17 cellular contexts compared by ENCODE assay signal in the genomic region with DNA sequence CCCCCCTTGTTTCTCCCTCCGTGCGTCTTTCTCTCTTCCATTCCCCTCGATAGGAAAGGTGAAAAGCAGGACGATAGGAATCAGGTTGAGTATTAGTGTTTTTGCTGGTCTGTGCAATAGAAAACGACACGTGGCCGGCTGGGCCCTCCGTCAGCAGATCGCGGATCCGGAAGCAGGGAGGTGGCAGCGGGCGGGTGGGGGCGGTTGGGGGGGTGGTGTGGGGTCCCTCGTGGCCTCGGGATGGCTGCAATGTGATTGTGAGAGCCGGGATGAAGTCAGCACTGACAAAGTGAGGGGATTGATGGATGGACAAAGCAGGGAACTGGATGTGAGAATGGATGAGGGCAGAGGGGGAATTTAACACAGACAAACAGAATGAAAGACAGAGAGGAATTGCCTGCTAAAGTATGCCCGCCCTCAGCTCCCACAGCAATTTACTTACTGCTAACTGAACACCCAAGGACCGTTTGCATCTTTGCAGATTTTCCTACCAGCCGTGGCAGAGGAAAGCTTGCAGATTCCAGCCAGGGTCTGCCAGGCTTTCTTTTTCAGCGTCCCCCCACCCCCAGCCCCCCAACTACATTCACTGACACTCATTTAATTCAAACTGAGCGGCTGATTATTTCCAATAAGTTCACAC.
DNase-seq lines count a peak whose midpoint lies in the region; ATAC-seq and TF ChIP-seq lines count a peak whose summit lies in the region.
"Had no signal": no experiment of that assay in that cellular context is flagged by ENCODE, and none has a peak within 500 bp of the region (broad histone marks: within the 10 kb centered on the region; RNA-seq: fewer than 3 reads in every experiment).

No MANE protein-coding gene starts in this region.

- H3K9me3 ChIP-seq in left ventricle myocardium inferior (replicated peaks) (no peaks in the 10 kb centered on the region), endodermal cell (ENCODE audit: control insufficient read depth, low read length) (no peaks in the 10 kb centered on the region), aorta (ENCODE audit: control insufficient read depth, low read length) (no peaks in the 10 kb centered on the region)
- H3K9me3 ChIP-seq: transverse colon had no signal

- 51 to 70% methylated on average over 7 to 21 of the region's 22 CpGs for WGBS in endodermal cell (ENCODE audit: insufficient coverage in 1 of 2, insufficient read length in 1 of 2), 2 experiments
- WGBS in aorta, 2 donors = 32% methylated on average over 22 of the region's 22 CpGs

- no peaks in the 10 kb centered on the region for H3K36me3 ChIP-seq in left ventricle myocardium inferior
- H3K36me3 ChIP-seq in endodermal cell (ENCODE audit: control insufficient read depth, insufficient read depth, low read length) = no peaks in the 10 kb centered on the region
- no peaks in the 10 kb centered on the region for H3K36me3 ChIP-seq in aorta (ENCODE audit: control insufficient read depth in 1 of 2, insufficient read depth in 2 of 2, low read length in 1 of 2)
- H3K36me3 ChIP-seq: transverse colon had no signal

- no peak overlapping the region for H3K27ac Mint-ChIP-seq in endodermal cell
- peak overlapping the region in 1 of 3 experiments; percentile 40 for H3K27ac Mint-ChIP-seq in nephron
- no peak overlapping the region for H3K27ac Mint-ChIP-seq in osteocyte (ENCODE audit: unreplicated experiment)
- H3K27ac Mint-ChIP-seq: activated CD8-positive, alpha-beta memory T cell treated with anti-CD3 and anti-CD28 coated beads, Interleukin-2, amount 10 ng/mL, durations not matched to agents 7 days and 5 days; natural killer cell; stimulated activated memory B cell treated with anti-CD40 and anti-IgM and Interleukin-4, amounts not matched to agents 10 μg/mL and 1 μg/mL and 100 μg/mL, for 72 hours; T-helper 1 cell treated with Interleukin-12 subunit alpha and Interleukin-12 subunit beta and Interleukin-4 antibody, amounts not matched to agents 30 μg/mL and 1 μg/mL, for 36 hours had no signal

- H3K4me3 Mint-ChIP-seq in endodermal cell (no peak overlapping the region), nephron (peak overlapping the region in 2 of 3 experiments; percentile 42 to 51), osteocyte (ENCODE audit: unreplicated experiment) (no peak overlapping the region)
- H3K4me3 Mint-ChIP-seq: activated CD8-positive, alpha-beta memory T cell treated with anti-CD3 and anti-CD28 coated beads, Interleukin-2, amount 10 ng/mL, durations not matched to agents 7 days and 5 days; CD4-positive, alpha-beta memory T cell; natural killer cell; stimulated activated memory B cell treated with anti-CD40 and anti-IgM and Interleukin-4, amounts not matched to agents 10 μg/mL and 1 μg/mL and 100 μg/mL, for 72 hours; T-helper 1 cell treated with Interleukin-12 subunit alpha and Interleukin-12 subunit beta and Interleukin-4 antibody, amounts not matched to agents 30 μg/mL and 1 μg/mL, for 36 hours had no signal

- no peak overlapping the region for H3K27ac ChIP-seq in left ventricle myocardium inferior (replicated peaks)
- peak overlapping the region; percentile 76 for H3K27ac ChIP-seq in endodermal cell (ENCODE audit: low read depth, low read length)
- H3K27ac ChIP-seq in aorta (ENCODE audit: low read depth in 1 of 2, low read length in 2 of 2) = no peak overlapping the region
- H3K27ac ChIP-seq: transverse colon had no signal

- no peaks in the 10 kb centered on the region for H3K27me3 ChIP-seq in left ventricle myocardium inferior (ENCODE audit: low read depth)
- no peaks in the 10 kb centered on the region for H3K27me3 ChIP-seq in endodermal cell (ENCODE audit: control insufficient read depth, insufficient read depth, low read length, poor library complexity, severe bottlenecking)
- H3K27me3 ChIP-seq in aorta (ENCODE audit: control insufficient read depth in 1 of 2, insufficient read depth in 2 of 2, low read length in 1 of 2) = no peaks in the 10 kb centered on the region
- H3K27me3 ChIP-seq: transverse colon had no signal

- H3K4me3 ChIP-seq in left ventricle myocardium inferior (no peak overlapping the region), endodermal cell (ENCODE audit: low read length) (no peak overlapping the region), aorta (ENCODE audit: low read length in 2 of 2) (peak overlapping the region in 1 of 2 donors; percentile 14)
- H3K4me3 ChIP-seq: smooth muscle cell, transverse colon had no signal

- H3K36me3 Mint-ChIP-seq in endodermal cell (ENCODE audit: low read depth) (no peaks in the 10 kb centered on the region), nephron (ENCODE audit: low read depth) (no peaks in the 10 kb centered on the region), osteocyte (ENCODE audit: unreplicated experiment) (no peaks in the 10 kb centered on the region)
- H3K36me3 Mint-ChIP-seq: activated CD8-positive, alpha-beta memory T cell treated with anti-CD3 and anti-CD28 coated beads, Interleukin-2, amount 10 ng/mL, durations not matched to agents 7 days and 5 days; CD4-positive, alpha-beta memory T cell; natural killer cell; stimulated activated memory B cell treated with anti-CD40 and anti-IgM and Interleukin-4, amounts not matched to agents 10 μg/mL and 1 μg/mL and 100 μg/mL, for 72 hours had no signal

- H3K4me1 Mint-ChIP-seq in endodermal cell (peaks cover 2% of the 10 kb centered on the region), nephron (peaks cover 36% of the 10 kb centered on the region), osteocyte (ENCODE audit: unreplicated experiment) (no peaks in the 10 kb centered on the region)
- H3K4me1 Mint-ChIP-seq: activated CD8-positive, alpha-beta memory T cell treated with anti-CD3 and anti-CD28 coated beads, Interleukin-2, amount 10 ng/mL, durations not matched to agents 7 days and 5 days; CD4-positive, alpha-beta memory T cell; natural killer cell; stimulated activated memory B cell treated with anti-CD40 and anti-IgM and Interleukin-4, amounts not matched to agents 10 μg/mL and 1 μg/mL and 100 μg/mL, for 72 hours had no signal

- no peaks in the 10 kb centered on the region for H3K9me3 Mint-ChIP-seq in endodermal cell
- no peaks in the 10 kb centered on the region for H3K9me3 Mint-ChIP-seq in nephron
- no peaks in the 10 kb centered on the region for H3K9me3 Mint-ChIP-seq in osteocyte (ENCODE audit: unreplicated experiment)
- H3K9me3 Mint-ChIP-seq: natural killer cell; stimulated activated memory B cell treated with anti-CD40 and anti-IgM and Interleukin-4, amounts not matched to agents 10 μg/mL and 1 μg/mL and 100 μg/mL, for 72 hours; T-helper 1 cell treated with Interleukin-12 subunit alpha and Interleukin-12 subunit beta and Interleukin-4 antibody, amounts not matched to agents 30 μg/mL and 1 μg/mL, for 36 hours had no signal

- no peak for TF ChIP-seq CTCF in left ventricle myocardium inferior (IDR thresholded peaks at IDR 0.05; ENCODE audit: borderline replicate concordance)
- TF ChIP-seq CTCF in endodermal cell (conservative IDR thresholded peaks at IDR 0.05) = no peak
- no peak for TF ChIP-seq CTCF in nephron (IDR thresholded peaks at IDR 0.05; ENCODE audit: unreplicated experiment in 3 of 3)
- no peak for TF ChIP-seq CTCF in osteocyte (IDR thresholded peaks at IDR 0.05)

- DNase-seq in left cardiac atrium = peak; percentile 31
- DNase-seq in left ventricle myocardium inferior = no peak
- DNase-seq in endodermal cell = peak; percentile 48
- peak; percentile 63 to 75 for DNase-seq in aorta
- no peak for DNase-seq in GM19238 (ENCODE audit: insufficient read length, low spot score)
- DNase-seq in NOMO-1 (lab: John Stamatoyannopoulos, UW; ENCODE audit: unreplicated experiment in 2 of 2) = no peak
- no peak for DNase-seq in osteocyte (ENCODE audit: extremely low spot score, unreplicated experiment)
- DNase-seq: activated CD8-positive, alpha-beta memory T cell treated with anti-CD3 and anti-CD28 coated beads, Interleukin-2, amount 10 ng/mL, durations not matched to agents 7 days and 5 days; activated effector memory CD4-positive, alpha-beta T cell treated with anti-CD3 and anti-CD28 coated beads, Interleukin-2, amount 50 U/mL, for 16 hours; CD4-positive, alpha-beta memory T cell; dermis blood vessel endothelial cell; natural killer cell; transverse colon had no signal

- H3K4me1 ChIP-seq in left ventricle myocardium inferior (no peaks in the 10 kb centered on the region), endodermal cell (ENCODE audit: control insufficient read depth, insufficient read depth, low read length) (no peaks in the 10 kb centered on the region), aorta (ENCODE audit: control insufficient read depth in 1 of 2, insufficient read depth in 2 of 2, low read length in 2 of 2) (peaks cover 4 to 5% of the 10 kb centered on the region in 2 donors)

- no peak overlapping the region for H3K9ac ChIP-seq in endodermal cell (ENCODE audit: extremely low read depth, low read length, poor library complexity, severe bottlenecking)

- H3K27me3 Mint-ChIP-seq in endodermal cell (ENCODE audit: insufficient read depth) = peaks cover 5% of the 10 kb centered on the region
- peaks cover 58% of the 10 kb centered on the region for H3K27me3 Mint-ChIP-seq in nephron (ENCODE audit: low read depth)
- H3K27me3 Mint-ChIP-seq in osteocyte (ENCODE audit: unreplicated experiment) = peaks cover 52% of the 10 kb centered on the region

- intact Hi-C loops in left cardiac atrium (cut with DNase I) (no loop called here), left ventricle myocardium inferior (cut with micrococcal nuclease) (no loop called here), aorta (cut with DNase I) (no loop called here)

- ATAC-seq in left cardiac atrium = no peak
- no peak for ATAC-seq in aorta (ENCODE audit: low FRiP score)
- ATAC-seq: activated CD8-positive, alpha-beta memory T cell treated with anti-CD3 and anti-CD28 coated beads, Interleukin-2, amount 10 ng/mL, durations not matched to agents 7 days and 5 days; natural killer cell; stimulated activated memory B cell treated with anti-CD40 and anti-IgM and Interleukin-4, amounts not matched to agents 10 μg/mL and 1 μg/mL and 100 μg/mL, for 72 hours had no signal

Comparison
In these comparisons a context has a peak if more than half of its experiments do, and no peak if none do; other contexts are left out.
1. DNase-seq: peak in left cardiac atrium (single experiment), endodermal cell (single experiment) and aorta (2 of 2); none in left ventricle myocardium inferior (single experiment), GM19238 (single experiment), NOMO-1 (0 of 2) and osteocyte (single experiment).
2. H3K4me3 Mint-ChIP-seq: peak in nephron (2 of 3); none in endodermal cell (single experiment) and osteocyte (single experiment).